In the genomic region with DNA sequence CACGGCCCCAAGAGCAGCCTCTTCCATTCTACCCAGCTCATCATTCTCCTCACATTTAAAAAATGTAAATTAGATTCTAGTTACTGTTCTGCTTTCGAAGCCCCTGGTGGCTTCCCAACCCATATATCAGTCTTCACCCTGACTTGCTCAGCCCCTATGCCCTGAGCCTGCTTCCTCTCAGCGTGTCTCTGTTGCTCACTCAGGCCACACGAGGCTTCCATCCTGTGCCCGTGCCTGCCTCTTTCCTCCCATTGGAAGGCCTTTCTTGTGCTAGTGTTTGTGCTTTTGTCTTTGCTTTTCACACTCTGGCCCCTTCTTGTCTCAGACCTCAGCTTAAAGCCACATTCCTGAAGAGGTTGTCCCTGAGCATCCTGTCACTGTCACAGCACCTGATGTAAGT, we compare ENCODE assay signal across 21 cellular contexts.
"Had no signal": no experiment of that assay in that cellular context is flagged by ENCODE, and none has a peak within 500 bp of the region (broad histone marks: within the 10 kb centered on the region; RNA-seq: fewer than 3 reads in every experiment).

No MANE protein-coding gene starts in this region.

- H3K4me3 Mint-ChIP-seq: activated naive CD4-positive, alpha-beta T cell treated with anti-CD3 and anti-CD28 coated beads for 36 hours; activated T-cell treated with anti-CD3 and anti-CD28 coated beads, Interleukin-2, amount 50 U/mL, for 4 hours; mesothelial cell of epicardium; naive thymus-derived CD8-positive, alpha-beta T cell had no signal

- H3K36me3 ChIP-seq: neutrophil had no signal

- H3K27me3 ChIP-seq: left lung, pancreas, transverse colon had no signal

- H3K27ac ChIP-seq: coronary artery, left lung, neutrophil, pancreas, transverse colon had no signal

- H3K9me3 Mint-ChIP-seq: activated naive CD4-positive, alpha-beta T cell treated with anti-CD3 and anti-CD28 coated beads for 36 hours; activated T-cell treated with anti-CD3 and anti-CD28 coated beads, Interleukin-2, amount 50 U/mL, for 4 hours; mesothelial cell of epicardium; naive thymus-derived CD8-positive, alpha-beta T cell had no signal

- H3K4me3 ChIP-seq: coronary artery, left lung, lung, pancreas, transverse colon had no signal

- H3K9me3 ChIP-seq: left lung, neutrophil, pancreas, transverse colon had no signal

- DNase-seq: activated CD4-positive, alpha-beta T cell treated with anti-CD3 and anti-CD28 coated beads for 1 hour; activated CD4-positive, alpha-beta T cell treated with anti-CD3 and anti-CD28 coated beads, Interleukin-2, amount 50 U/mL, for 4 hours; activated CD8-positive, alpha-beta memory T cell treated with anti-CD3 and anti-CD28 coated beads, Interleukin-2, amount 50 U/mL, for 48 hours; activated effector memory CD4-positive, alpha-beta T cell treated with Interleukin-2 at 50 U/mL for 16 hours; activated naive CD4-positive, alpha-beta T cell treated with anti-CD3 and anti-CD28 coated beads for 36 hours; activated T-cell treated with anti-CD3 and anti-CD28 coated beads, Interleukin-2, amount 50 U/mL, for 4 hours; amygdala; cerebellar nuclear complex; kidney glomerular epithelial cell; left lung; naive thymus-derived CD8-positive, alpha-beta T cell; pancreas; right cardiac atrium; stimulated activated CD4-positive, alpha-beta T cell treated with anti-CD3 and anti-CD28 coated beads, Interleukin-12 subunit alpha, Interleukin-12 subunit beta, amount 100 ng/mL, for 4 hours; SW 1271; T-helper 2 cell; transverse colon had no signal

- ATAC-seq: activated T-cell treated with anti-CD3 and anti-CD28 coated beads, Interleukin-2, amount 50 U/mL, for 4 hours; left lung; naive thymus-derived CD8-positive, alpha-beta T cell; pancreas; right cardiac atrium had no signal

- H3K27ac Mint-ChIP-seq: activated naive CD4-positive, alpha-beta T cell treated with anti-CD3 and anti-CD28 coated beads for 36 hours; mesothelial cell of epicardium had no signal
